In the genomic region with DNA sequence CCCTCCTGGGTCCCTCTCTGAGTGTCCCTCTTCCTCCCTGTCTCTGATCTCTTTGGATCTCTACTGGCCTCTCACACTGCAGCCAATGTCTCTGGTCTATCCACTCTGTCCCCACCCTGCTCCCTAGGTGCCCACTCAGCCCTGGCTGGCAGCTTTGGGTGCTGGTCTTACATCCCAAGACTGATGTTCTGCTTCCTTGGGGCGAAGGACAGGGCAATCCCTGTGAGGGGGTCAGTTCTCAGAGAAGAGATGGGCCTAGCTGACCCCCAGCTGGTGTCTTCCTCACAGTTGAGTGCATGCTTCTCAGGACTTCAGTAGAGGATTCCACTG, we compare ENCODE assay signal across 34 cellular contexts. TPM values are rescaled to one million over a fixed set of nuclear protein-coding genes. Genes with fewer than 3 reads are reported as not detected.
DNase-seq lines count a peak whose midpoint lies in the region; ATAC-seq and TF ChIP-seq lines count a peak whose summit lies in the region.
"Had no signal": no experiment of that assay in that cellular context is flagged by ENCODE, and none has a peak within 500 bp of the region (broad histone marks: within the 10 kb centered on the region; RNA-seq: fewer than 3 reads in every experiment).

No MANE protein-coding gene starts in this region.

- H3K36me3 ChIP-seq in H7 (replicated peaks; ENCODE audit: control insufficient read depth, insufficient read depth, low read length) (no peaks in the 10 kb centered on the region), ascending aorta (no peaks in the 10 kb centered on the region), lower lobe of right lung (peaks cover 7% of the 10 kb centered on the region)
- no peaks in the 10 kb centered on the region for H3K36me3 ChIP-seq in naive thymus-derived CD4-positive, alpha-beta T cell (ENCODE audit: control insufficient read depth in 2 of 3, insufficient read depth in 3 of 3, low read length in 3 of 3)
- H3K36me3 ChIP-seq: cardiac muscle cell, left ventricle myocardium inferior, sigmoid colon had no signal

- no peaks in the 10 kb centered on the region for H3K9me3 Mint-ChIP-seq in central memory CD8-positive, alpha-beta T cell
- peaks cover 0 to 2% (median 0%) of the 10 kb centered on the region in 11 donors for H3K9me3 Mint-ChIP-seq in naive thymus-derived CD4-positive, alpha-beta T cell
- H3K9me3 Mint-ChIP-seq: activated CD4-positive, alpha-beta memory T cell treated with anti-CD3 and anti-CD28 coated beads for 36 hours; mesothelial cell of epicardium; naive B cell had no signal

- DNase-seq in AG20443 (ENCODE audit: low spot score) = peak; percentile 2
- peak; percentile 11 for DNase-seq in H7
- no peak for DNase-seq in central memory CD8-positive, alpha-beta T cell (ENCODE audit: low spot score in 2 of 2)
- no peak for DNase-seq in naive thymus-derived CD4-positive, alpha-beta T cell
- no peak for DNase-seq in ascending aorta (ENCODE audit: low spot score in 2 of 2)
- no peak for DNase-seq in lower lobe of right lung
- DNase-seq: activated CD4-positive, alpha-beta memory T cell treated with anti-CD3 and anti-CD28 coated beads for 36 hours; activated CD4-positive, CD25-positive, alpha-beta regulatory T cell treated with anti-CD3 and anti-CD28 coated beads, Interleukin-2, amount 50 U/mL, for 72 hours; C1 segment of cervical spinal cord; Caco-2; cortex of kidney; DND-41; GF-D8; left ventricle myocardium inferior; naive B cell; NCI-H1092; NCI-H187; NCI-H2171; NCI-H510A treated with DMSO at 0.1 percent for 48 hours; PC-3; psoas muscle; sigmoid colon; stimulated activated CD4-positive, alpha-beta T cell treated with anti-CD3 and anti-CD28 coated beads, Interleukin-4, amount 100 ng/mL, for 1 hour; T-helper 2 cell; upper lobe of right lung had no signal

- no peak for TF ChIP-seq CTCF in ascending aorta (IDR thresholded peaks at IDR 0.05)
- no peak for TF ChIP-seq CTCF in lower lobe of right lung (IDR thresholded peaks at IDR 0.05)

- no peaks in the 10 kb centered on the region for H3K9me3 ChIP-seq in naive thymus-derived CD4-positive, alpha-beta T cell (ENCODE audit: control insufficient read depth in 2 of 3, low read length in 3 of 3)
- H3K9me3 ChIP-seq in ascending aorta (no peaks in the 10 kb centered on the region), lower lobe of right lung (no peaks in the 10 kb centered on the region)
- H3K9me3 ChIP-seq: Caco-2, left ventricle myocardium inferior, psoas muscle, sigmoid colon, upper lobe of right lung had no signal

- no peak overlapping the region for H3K4me3 ChIP-seq in H7 (ENCODE audit: insufficient read depth, low read depth, low read length)
- no peak overlapping the region for H3K4me3 ChIP-seq in naive thymus-derived CD4-positive, alpha-beta T cell (ENCODE audit: low read length)
- no peak overlapping the region for H3K4me3 ChIP-seq in ascending aorta
- no peak overlapping the region for H3K4me3 ChIP-seq in lower lobe of right lung
- H3K4me3 ChIP-seq: cardiac muscle cell, left ventricle myocardium inferior, psoas muscle, sigmoid colon, upper lobe of right lung had no signal

- no peak overlapping the region for H3K27ac ChIP-seq in naive thymus-derived CD4-positive, alpha-beta T cell (ENCODE audit: low read depth, low read length)
- H3K27ac ChIP-seq in ascending aorta (no peak overlapping the region), lower lobe of right lung (no peak overlapping the region)
- H3K27ac ChIP-seq: cardiac muscle cell, left ventricle myocardium inferior, psoas muscle, sigmoid colon, upper lobe of right lung had no signal

- CTCF ChIA-PET in naive thymus-derived CD4-positive, alpha-beta T cell (lab: Charles Lee) = no interaction called here

- H3K27ac Mint-ChIP-seq in central memory CD8-positive, alpha-beta T cell (ENCODE audit: low read depth) = peak overlapping the region; percentile 78
- H3K27ac Mint-ChIP-seq in naive thymus-derived CD4-positive, alpha-beta T cell = peak overlapping the region in 5 of 9 donors; percentile 59 to 83 (median 71)
- H3K27ac Mint-ChIP-seq: activated CD4-positive, alpha-beta memory T cell treated with anti-CD3 and anti-CD28 coated beads for 36 hours; activated naive CD8-positive, alpha-beta T cell; mesothelial cell of epicardium had no signal

- POLR2A ChIA-PET in naive thymus-derived CD4-positive, alpha-beta T cell (lab: Charles Lee) = no interaction called here

- H3K4me3 Mint-ChIP-seq in central memory CD8-positive, alpha-beta T cell = no peak overlapping the region
- H3K4me3 Mint-ChIP-seq in naive thymus-derived CD4-positive, alpha-beta T cell = no peak overlapping the region
- H3K4me3 Mint-ChIP-seq: activated CD4-positive, alpha-beta memory T cell treated with anti-CD3 and anti-CD28 coated beads for 36 hours; activated naive CD8-positive, alpha-beta T cell; mesothelial cell of epicardium; naive B cell had no signal

- H3K4me1 ChIP-seq in naive thymus-derived CD4-positive, alpha-beta T cell (ENCODE audit: control insufficient read depth in 2 of 2, insufficient read depth in 2 of 2, low read length in 2 of 2) = no peaks in the 10 kb centered on the region
- H3K4me1 ChIP-seq in ascending aorta (no peaks in the 10 kb centered on the region), lower lobe of right lung (no peaks in the 10 kb centered on the region)
- H3K4me1 ChIP-seq: Caco-2, left ventricle myocardium inferior, sigmoid colon, upper lobe of right lung had no signal

- H3K4me1 Mint-ChIP-seq in central memory CD8-positive, alpha-beta T cell = peaks cover 16% of the 10 kb centered on the region
- peaks cover 0 to 20% (median 0%) of the 10 kb centered on the region in 7 donors for H3K4me1 Mint-ChIP-seq in naive thymus-derived CD4-positive, alpha-beta T cell
- H3K4me1 Mint-ChIP-seq: mesothelial cell of epicardium had no signal

- intact Hi-C loops in naive thymus-derived CD4-positive, alpha-beta T cell (cut with micrococcal nuclease) = loop anchor here in 1 of 2 donors (5.0 kb wide), 1 partner anchor 135 kb away; no protein-coding TSS in a partner anchor
- intact Hi-C loops in ascending aorta (cut with DNase I) = no loop called here
- intact Hi-C loops in lower lobe of right lung (cut with DNase I) = no loop called here

- H3K27me3 ChIP-seq in H7 (ENCODE audit: control insufficient read depth, insufficient read depth, low read length) = no peaks in the 10 kb centered on the region
- H3K27me3 ChIP-seq in naive thymus-derived CD4-positive, alpha-beta T cell (ENCODE audit: control insufficient read depth in 2 of 2, insufficient read depth in 2 of 2, low read length in 2 of 2) = no peaks in the 10 kb centered on the region
- no peaks in the 10 kb centered on the region for H3K27me3 ChIP-seq in ascending aorta
- H3K27me3 ChIP-seq in lower lobe of right lung (ENCODE audit: low read depth) = peaks cover 3% of the 10 kb centered on the region
- H3K27me3 ChIP-seq: cardiac muscle cell, sigmoid colon, upper lobe of right lung had no signal

- ATAC-seq in central memory CD8-positive, alpha-beta T cell (replicated peaks; ENCODE audit: extremely low read depth, poor library complexity, severe bottlenecking) = no peak
- ATAC-seq in naive thymus-derived CD4-positive, alpha-beta T cell = no peak
- no peak for ATAC-seq in GM21390 (IDR thresholded peaks at IDR 0.05; ENCODE audit: unreplicated experiment)
- no peak for ATAC-seq in lower lobe of right lung
- ATAC-seq in GM19324 (IDR thresholded peaks at IDR 0.05; ENCODE audit: low FRiP score, unreplicated experiment) = no peak
- ATAC-seq: PC-3, Right ventricle myocardium inferior, SK-N-SH treated with all-trans-retinoic acid at 6 μM for 48 hours had no signal

- H3K36me3 Mint-ChIP-seq in central memory CD8-positive, alpha-beta T cell (ENCODE audit: insufficient read depth) = peaks cover 12% of the 10 kb centered on the region
- no peaks in the 10 kb centered on the region for H3K36me3 Mint-ChIP-seq in naive thymus-derived CD4-positive, alpha-beta T cell
- H3K36me3 Mint-ChIP-seq: activated CD4-positive, alpha-beta memory T cell treated with anti-CD3 and anti-CD28 coated beads for 36 hours; activated naive CD8-positive, alpha-beta T cell; mesothelial cell of epicardium; naive B cell had no signal

- H3K27me3 Mint-ChIP-seq in central memory CD8-positive, alpha-beta T cell = no peaks in the 10 kb centered on the region
- no peaks in the 10 kb centered on the region for H3K27me3 Mint-ChIP-seq in naive thymus-derived CD4-positive, alpha-beta T cell
- H3K27me3 Mint-ChIP-seq: activated CD4-positive, alpha-beta memory T cell treated with anti-CD3 and anti-CD28 coated beads for 36 hours; activated naive CD8-positive, alpha-beta T cell had no signal

RNA-seq across cellular contexts. Expression of a gene that starts 51.7 kb away (rescaled TPM):
- 0.31 TPM in 1 of 2 replicates, not detected in the other for total RNA-seq in H7 (2014; rRNA removed; shearing (Covaris generic))
- total RNA-seq in naive thymus-derived CD4-positive, alpha-beta T cell = under 1 TPM in 2 of 5 experiments, not detected in 3; 0.12 to 0.61 TPM
- not detected for polyA plus RNA-seq in naive thymus-derived CD4-positive, alpha-beta T cell
- total RNA-seq in ascending aorta (3.2 TPM), lower lobe of right lung (0.30 TPM)
- total RNA-seq: Caco-2, fibroblast of villous mesenchyme had no signal
- polyA plus RNA-seq: AG04450 had no signal

Comparison
In these comparisons a context has a peak if more than half of its experiments do, and no peak if none do; other contexts are left out.
1. DNase-seq: peak in AG20443 (single experiment) and H7 (single experiment); none in central memory CD8-positive, alpha-beta T cell (0 of 2), naive thymus-derived CD4-positive, alpha-beta T cell (0 of 9), ascending aorta (0 of 2) and lower lobe of right lung (single experiment).